10 cellular contexts compared by ENCODE assay signal in the genomic region with DNA sequence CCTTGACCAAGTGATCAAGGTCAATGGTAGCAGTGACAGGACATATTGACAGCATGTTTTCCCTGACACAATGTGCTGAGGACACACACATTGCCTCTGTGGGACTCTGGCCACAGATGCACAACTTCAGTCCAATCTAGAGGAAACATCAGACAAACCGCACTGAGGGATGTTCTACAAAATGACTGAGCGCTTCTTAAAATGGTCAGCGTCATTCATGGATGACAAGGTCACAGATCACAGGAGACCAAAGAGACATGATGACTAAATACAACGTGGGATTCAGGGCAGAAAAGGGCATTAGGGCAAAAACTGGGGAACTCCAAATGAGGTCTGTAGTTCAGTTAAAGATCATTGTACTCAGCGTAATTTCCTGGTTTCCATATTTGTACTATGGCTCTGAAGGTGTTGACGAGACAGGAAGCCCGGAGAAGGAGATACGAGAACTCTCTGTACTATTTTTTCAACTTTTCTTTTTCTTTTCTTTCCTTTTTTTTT. TPM values are rescaled to one million over a fixed set of nuclear protein-coding genes. Genes with fewer than 3 reads are reported as not detected.
DNase-seq lines count a peak whose midpoint lies in the region; ATAC-seq, FAIRE-seq and TF ChIP-seq lines count a peak whose summit lies in the region.
"Had no signal": no experiment of that assay in that cellular context is flagged by ENCODE, and none has a peak within 500 bp of the region (broad histone marks: within the 10 kb centered on the region; RNA-seq: fewer than 3 reads in every experiment).

No MANE protein-coding gene starts in this region.

- intact Hi-C loops in K562 (cut with micrococcal nuclease) (no loop called here), Caco-2 (cut with micrococcal nuclease; ENCODE audit: unreplicated experiment) (no loop called here)

- H3K27ac ChIP-seq in K562 (ENCODE audit: extremely low read depth, low read depth, low read length) (peak overlapping the region; percentile 37; the same call in 2 of the 3 replicates), foreskin keratinocyte (no peak overlapping the region), upper lobe of left lung (peak overlapping the region in 2 of 4 donors; percentile 20 to 69)
- H3K27ac ChIP-seq: C4-2B, SJSA1 had no signal

- FAIRE-seq in K562 (lab: Jason Lieb, UNC) = peak; percentile 87

- H3K4me1 ChIP-seq in K562 (replicated peaks in 1 of 2; ENCODE audit: control insufficient read depth in 2 of 2, insufficient read depth in 2 of 2, low read length in 2 of 2) (peaks cover 0 to 10% of the 10 kb centered on the region in 2 experiments; a peak in 3 of 5 replicates), foreskin keratinocyte (peaks cover 10% of the 10 kb centered on the region), upper lobe of left lung (peaks cover 0 to 26% (median 8%) of the 10 kb centered on the region in 4 donors), Caco-2 (no peaks in the 10 kb centered on the region)
- H3K4me1 ChIP-seq: SJSA1 had no signal

- H4K20me1 ChIP-seq in K562 (replicated peaks; ENCODE audit: control insufficient read depth, insufficient read depth, low read length) = no peaks in the 10 kb centered on the region

- peak; percentile 53 for DNase-seq in CMK (ENCODE audit: low read depth)
- peak; percentile 82 for DNase-seq in OCI-M1 (lab: John Stamatoyannopoulos, UW)
- DNase-seq in K562 (ENCODE audit: extremely low read depth in 1 of 4, low spot score in 3 of 4) = peak in 2 of 4 experiments; percentile 44 to 52
- no peak for DNase-seq in G401 (ENCODE audit: low spot score)
- no peak for DNase-seq in foreskin keratinocyte
- DNase-seq in upper lobe of left lung = no peak
- no peak for DNase-seq in Caco-2

- no peak overlapping the region for H3K4me2 ChIP-seq in K562 (ENCODE audit: insufficient read depth, low read length)

- TF ChIP-seq EP300 in K562 (IDR thresholded peaks at IDR 0.05; ENCODE audit: low read length) (no peak), upper lobe of left lung (IDR thresholded peaks at IDR 0.05) (peak in 1 of 4 donors; percentile 33)

- H3K36me3 ChIP-seq in K562 (ENCODE audit: control insufficient read depth, insufficient read depth, low read length) (no peaks in the 10 kb centered on the region), upper lobe of left lung (no peaks in the 10 kb centered on the region), Caco-2 (ENCODE audit: control insufficient read depth, insufficient read depth, low read length) (no peaks in the 10 kb centered on the region)
- H3K36me3 ChIP-seq: SJSA1 had no signal

- TF ChIP-seq CTCF in K562 (IDR thresholded peaks at IDR 0.05 in 2 of 3, conservative IDR thresholded peaks at IDR 0.05 in 1 of 3; ENCODE audit: insufficient read depth in 2 of 3, low read depth in 1 of 3, low read length in 3 of 3) (no peak), foreskin keratinocyte (conservative IDR thresholded peaks at IDR 0.05) (no peak), upper lobe of left lung (IDR thresholded peaks at IDR 0.05) (no peak), Caco-2 (IDR thresholded peaks at IDR 0.05; ENCODE audit: insufficient read depth in 1 of 2, low read depth in 1 of 2, low read length in 1 of 2, severe bottlenecking in 1 of 2, unreplicated experiment in 1 of 2) (no peak)

- H3K9me3 Mint-ChIP-seq in Caco-2 (ENCODE audit: unreplicated experiment) = no peaks in the 10 kb centered on the region

- ATAC-seq in GM21528 (IDR thresholded peaks at IDR 0.05; ENCODE audit: low FRiP score, unreplicated experiment) = peak; percentile 48
- ATAC-seq in K562 = peak; percentile 77
- no peak for ATAC-seq in foreskin keratinocyte
- no peak for ATAC-seq in upper lobe of left lung (ENCODE audit: low FRiP score in 2 of 2)

- H3K9me1 ChIP-seq in K562 (ENCODE audit: control insufficient read depth, insufficient read depth, low read length) = no peaks in the 10 kb centered on the region

- no TSS peak for BruUV-seq in K562 (replicated peaks; lab: Mats Ljungman, UMichigan)
- no TSS peak for BruUV-seq in Caco-2 (replicated peaks; lab: Mats Ljungman, UMichigan)

- TF ChIP-seq POLR2A in K562 (conservative IDR thresholded peaks at IDR 0.05) = no peak
- TF ChIP-seq POLR2A in upper lobe of left lung (IDR thresholded peaks at IDR 0.05) = no peak

- no peak overlapping the region for H3K4me3 Mint-ChIP-seq in Caco-2 (ENCODE audit: unreplicated experiment)

- H3K79me2 ChIP-seq in K562 (ENCODE audit: control insufficient read depth, insufficient read depth, low read length) = no peaks in the 10 kb centered on the region

- H3K27me3 ChIP-seq in K562 (ENCODE audit: control insufficient read depth in 2 of 2, insufficient read depth in 2 of 2, low read length in 2 of 2) = no peaks in the 10 kb centered on the region
- H3K27me3 ChIP-seq in foreskin keratinocyte = no peaks in the 10 kb centered on the region
- H3K27me3 ChIP-seq in upper lobe of left lung = no peaks in the 10 kb centered on the region
- no peaks in the 10 kb centered on the region for H3K27me3 ChIP-seq in Caco-2 (replicated peaks; ENCODE audit: control insufficient read depth, insufficient read depth, low read length)
- H3K27me3 ChIP-seq: SJSA1 had no signal

- H2AFZ ChIP-seq in K562 (ENCODE audit: low read depth, low read length) = peak overlapping the region; percentile 9; the same call in 1 of the 2 replicates

- POLR2A ChIA-PET in K562 (lab: Yijun Ruan, JAX) = no interaction called here
- POLR2A ChIA-PET in Caco-2 (lab: Charles Lee) = no interaction called here

- TF ChIP-seq RAD21 in K562 (CRISPR knock-in tag; conservative IDR thresholded peaks at IDR 0.05 in 1 of 2, IDR thresholded peaks at IDR 0.05 in 1 of 2) = no peak

- H3K27me3 Mint-ChIP-seq in Caco-2 (ENCODE audit: insufficient read depth, unreplicated experiment) = no peaks in the 10 kb centered on the region

- CTCF ChIA-PET in K562 (lab: Yijun Ruan, JAX; ENCODE audit: low intra/inter-chr PET ratio) (no interaction called here), Caco-2 (lab: Charles Lee) (no interaction called here)

- H3K9me3 ChIP-seq in K562 (replicated peaks; ENCODE audit: control insufficient read depth, insufficient read depth, low read depth, low read length) (no peaks in the 10 kb centered on the region), upper lobe of left lung (no peaks in the 10 kb centered on the region), Caco-2 (no peaks in the 10 kb centered on the region)
- H3K9me3 ChIP-seq: SJSA1 had no signal

- H3K27ac Mint-ChIP-seq in Caco-2 (ENCODE audit: unreplicated experiment) = no peak overlapping the region

- H3K4me1 Mint-ChIP-seq in Caco-2 (ENCODE audit: low read depth, unreplicated experiment) = peaks cover 7% of the 10 kb centered on the region

- WGBS in K562 (ENCODE audit: insufficient coverage, low coverage, missing lambda C conversion rate) = 31% methylated on average over 8 of the region's 8 CpGs
- WGBS in upper lobe of left lung, 2 donors = 66 to 74% methylated on average over 8 of the region's 8 CpGs

- H3K4me3 ChIP-seq in K562 (no peak overlapping the region), upper lobe of left lung (no peak overlapping the region), Caco-2 (ENCODE audit: low read depth, low read length) (no peak overlapping the region)
- H3K4me3 ChIP-seq: SJSA1 had no signal

- in situ Hi-C loops in K562 (cut with MboI) (no loop called here), G401 (cut with HindIII; ENCODE audit: low sequenced_read_pairs) (no loop called here)

- no peak overlapping the region for H3K9ac ChIP-seq in K562 (ENCODE audit: insufficient read depth in 1 of 2, low read depth in 2 of 2, low read length in 2 of 2)

- H3K36me3 Mint-ChIP-seq in Caco-2 (ENCODE audit: insufficient read depth, unreplicated experiment) = no peaks in the 10 kb centered on the region

RNA-seq across cellular contexts. Expression of a gene that starts 20.6 kb away (rescaled TPM):
- 4.4 and 8.4 TPM in 2 replicates for total RNA-seq in K562 (2011; cell fraction: chromatin; rRNA removed; ENCODE audit: low replicate concordance)
- 4.8 and 5.3 TPM in 2 replicates for total RNA-seq in K562 (2011; cell fraction: nucleolus; rRNA removed)
- 3.2 and 4.2 TPM in 2 replicates for total RNA-seq in K562 (2011; cell fraction: nucleoplasm; rRNA removed)
- total RNA-seq in K562 (2014; rRNA removed) (1.2 and 2.2 TPM in 2 replicates), K562 (2014; rRNA removed; fragmentation: Illumina TruSeq; extraction: Trizol) (0.73 and 0.86 TPM in 2 replicates), K562 (2015; rRNA removed; fragmentation: Illumina TruSeq; extraction: Trizol) (2.0 and 2.1 TPM in 2 replicates), K562 (2021) (2.0 and 2.1 TPM in 2 replicates), foreskin keratinocyte (1.9 and 2.3 TPM in 2 replicates), upper lobe of left lung (10 to 100 TPM in 2 of 6 donors, 1 to 10 TPM in 4; 2.0 to 30.4 (median 5.8) TPM), Caco-2 (2022) (3.5 and 3.6 TPM in 2 replicates)
- polyA plus RNA-seq in K562 (2011; rRNA removed) (2.7 and 3.1 TPM in 2 replicates), K562 (2014; fragmentation: Illumina TruSeq; extraction: Trizol) (0.92 and 2.5 TPM in 2 replicates), K562 (2014; fragmentation: Nextera tagmentation; extraction: Ambion mirVana) (under 1 TPM in 1 of 2 experiments, not detected in 1; 0.11 TPM), K562 (2014; rRNA removed) (3.8 and 5.9 TPM in 2 replicates), foreskin keratinocyte (3.1 and 3.2 TPM in 2 replicates)
- 2.3 and 3.1 TPM in 2 replicates for polyA plus RNA-seq in K562 (2011; cell fraction: cytosol; rRNA removed)
- polyA plus RNA-seq in K562 (2011; cell fraction: nucleus; rRNA removed) = 5.2 and 12.2 TPM in 2 replicates
- 2.0 and 4.6 TPM in 2 replicates for polyA plus RNA-seq in K562 (2012)
- 0.98 and 1.0 TPM in 2 replicates for polyA minus RNA-seq in K562 (2011; rRNA and poly(A)+ RNA removed)
- 1.8 TPM in 1 of 2 replicates, not detected in the other for polyA minus RNA-seq in K562 (2011; cell fraction: cytosol; rRNA and poly(A)+ RNA removed)
- 3.2 and 3.4 TPM in 2 replicates for polyA minus RNA-seq in K562 (2011; cell fraction: nucleus; rRNA and poly(A)+ RNA removed)
- total RNA-seq in G401 (2014; rRNA removed; shearing (Covaris generic)) = 2.2 and 7.7 TPM in 2 replicates

RNA-seq across cellular contexts. Expression of a gene that starts 30.2 kb away (rescaled TPM):
- 44.7 and 88.0 TPM in 2 replicates for total RNA-seq in K562 (2011; cell fraction: chromatin; rRNA removed; ENCODE audit: low replicate concordance)
- 27.1 and 27.2 TPM in 2 replicates for total RNA-seq in K562 (2011; cell fraction: nucleolus; rRNA removed)
- total RNA-seq in K562 (2011; cell fraction: nucleoplasm; rRNA removed) = 34.0 and 49.1 TPM in 2 replicates
- total RNA-seq in K562 (2014; rRNA removed) (2.3 and 3.3 TPM in 2 replicates), K562 (2014; rRNA removed; fragmentation: Illumina TruSeq; extraction: Trizol) (1.8 and 1.9 TPM in 2 replicates), K562 (2015; rRNA removed; fragmentation: Illumina TruSeq; extraction: Trizol) (4.0 and 4.4 TPM in 2 replicates), K562 (2021) (7.0 and 10.3 TPM in 2 replicates), foreskin keratinocyte (12.6 and 15.1 TPM in 2 replicates), upper lobe of left lung (10 to 100 TPM; 16.4 to 51.3 (median 24.1) TPM), Caco-2 (2022) (29.3 and 31.3 TPM in 2 replicates)
- polyA plus RNA-seq in K562 (2011; rRNA removed) (4.4 and 9.4 TPM in 2 replicates), K562 (2014; fragmentation: Illumina TruSeq; extraction: Trizol) (6.5 and 7.8 TPM in 2 replicates), K562 (2014; fragmentation: Nextera tagmentation; extraction: Ambion mirVana) (under 1 TPM; 0.63 TPM), K562 (2014; rRNA removed) (8.1 and 13.8 TPM in 2 replicates), foreskin keratinocyte (16.5 and 19.6 TPM in 2 replicates)
- polyA plus RNA-seq in K562 (2011; cell fraction: cytosol; rRNA removed) = 7.7 and 7.9 TPM in 2 replicates
- 76.8 and 108 TPM in 2 replicates for polyA plus RNA-seq in K562 (2011; cell fraction: nucleus; rRNA removed)
- 9.5 and 18.9 TPM in 2 replicates for polyA plus RNA-seq in K562 (2012)
- 2.7 and 3.6 TPM in 2 replicates for polyA minus RNA-seq in K562 (2011; rRNA and poly(A)+ RNA removed)
- 1.6 and 2.5 TPM in 2 replicates for polyA minus RNA-seq in K562 (2011; cell fraction: cytosol; rRNA and poly(A)+ RNA removed)
- 6.6 and 7.2 TPM in 2 replicates for polyA minus RNA-seq in K562 (2011; cell fraction: nucleus; rRNA and poly(A)+ RNA removed)
- 5.6 and 6.3 TPM in 2 replicates for total RNA-seq in G401 (2014; rRNA removed; shearing (Covaris generic))

RNA-seq across cellular contexts. Expression of a gene that starts 45.6 kb away (rescaled TPM):
- 36.6 and 78.6 TPM in 2 replicates for total RNA-seq in K562 (2011; cell fraction: chromatin; rRNA removed; ENCODE audit: low replicate concordance)
- 26.7 and 27.8 TPM in 2 replicates for total RNA-seq in K562 (2011; cell fraction: nucleolus; rRNA removed)
- 17.3 and 24.6 TPM in 2 replicates for total RNA-seq in K562 (2011; cell fraction: nucleoplasm; rRNA removed)
- 9.9 and 12.6 TPM in 2 replicates for total RNA-seq in K562 (2014; rRNA removed)
- total RNA-seq in K562 (2014; rRNA removed; fragmentation: Illumina TruSeq; extraction: Trizol) = 2.2 and 3.9 TPM in 2 replicates
- 3.2 and 3.3 TPM in 2 replicates for total RNA-seq in K562 (2015; rRNA removed; fragmentation: Illumina TruSeq; extraction: Trizol)
- total RNA-seq in K562 (2021) = 13.5 and 15.8 TPM in 2 replicates
- polyA plus RNA-seq in K562 (2011; rRNA removed) = 2.9 and 5.1 TPM in 2 replicates
- polyA plus RNA-seq in K562 (2011; cell fraction: cytosol; rRNA removed) = 2.3 and 3.5 TPM in 2 replicates
- 27.3 and 36.6 TPM in 2 replicates for polyA plus RNA-seq in K562 (2011; cell fraction: nucleus; rRNA removed)
- 8.7 and 16.6 TPM in 2 replicates for polyA plus RNA-seq in K562 (2012)
- 5.4 and 6.3 TPM in 2 replicates for polyA plus RNA-seq in K562 (2014; fragmentation: Illumina TruSeq; extraction: Trizol)
- under 1 TPM; 0.14 to 0.38 TPM for polyA plus RNA-seq in K562 (2014; fragmentation: Nextera tagmentation; extraction: Ambion mirVana)
- polyA plus RNA-seq in K562 (2014; rRNA removed) = 6.8 and 12.5 TPM in 2 replicates
- 5.1 and 5.4 TPM in 2 replicates for polyA minus RNA-seq in K562 (2011; rRNA and poly(A)+ RNA removed)
- 3.7 and 6.4 TPM in 2 replicates for polyA minus RNA-seq in K562 (2011; cell fraction: cytosol; rRNA and poly(A)+ RNA removed)
- 6.6 and 8.1 TPM in 2 replicates for polyA minus RNA-seq in K562 (2011; cell fraction: nucleus; rRNA and poly(A)+ RNA removed)
- 5.8 and 21.8 TPM in 2 replicates for total RNA-seq in G401 (2014; rRNA removed; shearing (Covaris generic))
- 8.0 TPM in 2 replicates for total RNA-seq in foreskin keratinocyte
- 6.9 and 8.2 TPM in 2 replicates for polyA plus RNA-seq in foreskin keratinocyte
- total RNA-seq in upper lobe of left lung = 100 to 1,000 TPM in 1 of 6 donors, 10 to 100 TPM in 5; 20.8 to 109 (median 49.1) TPM
- 8.6 and 10.4 TPM in 2 replicates for total RNA-seq in Caco-2 (2022)

RNA-seq across cellular contexts. Expression of a gene that starts 59.8 kb away (rescaled TPM):
- total RNA-seq in K562 (2011; cell fraction: chromatin; rRNA removed; ENCODE audit: low replicate concordance) = 0.09 and 0.56 TPM in 2 replicates
- total RNA-seq in K562 (2011; cell fraction: nucleolus; rRNA removed) = 0.53 and 0.67 TPM in 2 replicates
- 0.29 and 0.46 TPM in 2 replicates for total RNA-seq in K562 (2011; cell fraction: nucleoplasm; rRNA removed)
- total RNA-seq in K562 (2014; rRNA removed) = 0.23 and 0.33 TPM in 2 replicates
- 0.04 TPM in 1 of 2 replicates, not detected in the other for total RNA-seq in K562 (2014; rRNA removed; fragmentation: Illumina TruSeq; extraction: Trizol)
- 0.08 and 0.11 TPM in 2 replicates for total RNA-seq in K562 (2015; rRNA removed; fragmentation: Illumina TruSeq; extraction: Trizol)
- 0.29 and 0.35 TPM in 2 replicates for total RNA-seq in K562 (2021)
- polyA plus RNA-seq in K562 (2011; rRNA removed) = 0.04 and 0.07 TPM in 2 replicates
- polyA plus RNA-seq in K562 (2011; cell fraction: cytosol; rRNA removed) = 0.01 and 0.67 TPM in 2 replicates
- 0.22 and 0.77 TPM in 2 replicates for polyA plus RNA-seq in K562 (2011; cell fraction: nucleus; rRNA removed)
- 0.05 and 0.29 TPM in 2 replicates for polyA plus RNA-seq in K562 (2012)
- polyA plus RNA-seq in K562 (2014; fragmentation: Illumina TruSeq; extraction: Trizol) = 0.04 TPM in 2 replicates
- not detected for polyA plus RNA-seq in K562 (2014; fragmentation: Nextera tagmentation; extraction: Ambion mirVana)
- 0.05 and 0.31 TPM in 2 replicates for polyA plus RNA-seq in K562 (2014; rRNA removed)
- polyA minus RNA-seq in K562 (2011; rRNA and poly(A)+ RNA removed) = 0.14 TPM in 1 of 2 replicates, not detected in the other
- polyA minus RNA-seq in K562 (2011; cell fraction: cytosol; rRNA and poly(A)+ RNA removed) = not detected in 2 replicates
- 0.22 and 0.27 TPM in 2 replicates for polyA minus RNA-seq in K562 (2011; cell fraction: nucleus; rRNA and poly(A)+ RNA removed)
- 0.12 and 0.37 TPM in 2 replicates for total RNA-seq in G401 (2014; rRNA removed; shearing (Covaris generic))
- total RNA-seq in foreskin keratinocyte = 0.21 and 0.24 TPM in 2 replicates
- polyA plus RNA-seq in foreskin keratinocyte = 0.08 and 0.12 TPM in 2 replicates
- total RNA-seq in upper lobe of left lung = under 1 TPM in 2 of 6 donors, not detected in 4; 0.14 to 0.37 TPM
- 1.1 and 1.3 TPM in 2 replicates for total RNA-seq in Caco-2 (2022)

Comparison
In these comparisons a context has a peak if more than half of its experiments do, and no peak if none do; other contexts are left out.
1. DNase-seq: peak in CMK (single experiment) and OCI-M1 (single experiment); none in G401 (single experiment), foreskin keratinocyte (0 of 2), upper lobe of left lung (0 of 2) and Caco-2 (0 of 2).
2. ATAC-seq: peak in GM21528 (single experiment) and K562 (single experiment); none in foreskin keratinocyte (single experiment) and upper lobe of left lung (0 of 2).